ENCODE assay signal across 8 cellular contexts in the genomic region with DNA sequence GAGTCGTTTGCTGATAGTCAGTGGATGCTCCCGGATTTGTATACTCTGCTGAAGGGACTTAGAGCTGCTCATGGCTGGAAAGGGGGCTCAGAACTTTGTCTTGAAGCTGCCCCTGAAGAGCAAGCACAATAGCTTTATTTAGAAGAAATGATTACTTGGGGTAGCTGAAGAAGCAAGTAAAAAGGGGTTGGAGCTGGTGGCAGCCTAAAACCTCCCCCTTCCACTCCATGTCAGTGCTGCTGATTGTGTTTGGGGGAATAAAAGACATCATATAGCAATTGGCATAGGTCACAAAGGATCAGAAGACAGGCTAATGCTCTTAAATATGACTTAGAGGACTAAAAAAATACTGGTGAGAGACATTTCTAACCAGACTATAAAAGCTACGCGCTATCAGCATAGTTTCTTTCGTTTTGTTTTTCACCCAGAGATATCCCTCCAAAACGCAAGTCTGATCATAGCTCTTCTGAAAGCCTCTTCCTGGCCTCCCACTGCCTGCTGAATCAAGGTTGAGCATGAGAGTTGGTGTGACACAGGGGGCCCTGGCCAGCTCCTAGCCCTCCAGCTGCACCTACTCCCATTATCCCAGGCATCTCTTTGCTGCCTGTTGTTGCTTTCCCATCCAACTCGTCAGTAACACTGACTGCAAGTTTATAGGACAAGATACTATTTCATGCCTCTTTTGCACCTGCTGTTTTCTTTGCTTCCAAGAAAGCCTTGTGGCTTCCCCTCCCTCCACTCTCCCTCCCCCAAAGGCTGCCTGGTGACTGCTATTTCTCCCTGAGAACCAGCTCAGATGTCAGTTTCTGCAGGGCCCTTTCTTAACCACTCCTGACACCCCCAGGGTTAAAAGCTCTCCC. TPM values are rescaled to one million over a fixed set of nuclear protein-coding genes. Genes with fewer than 3 reads are reported as not detected.
DNase-seq lines count a peak whose midpoint lies in the region; ATAC-seq and TF ChIP-seq lines count a peak whose summit lies in the region.
"Had no signal": no experiment of that assay in that cellular context is flagged by ENCODE, and none has a peak within 500 bp of the region (broad histone marks: within the 10 kb centered on the region; RNA-seq: fewer than 3 reads in every experiment).

No MANE protein-coding gene starts in this region.

- H3K4me2 ChIP-seq in H9 (ENCODE audit: insufficient read depth, insufficient read length, low read length) (no peak overlapping the region), trophoblast cell (ENCODE audit: low read length) (no peak overlapping the region)

- H3K9me3 Mint-ChIP-seq in H9 = peaks cover 9 to 15% of the 10 kb centered on the region in 2 experiments; a peak in 4 of 5 replicates

- no peak overlapping the region for H2BK15ac ChIP-seq in H9 (ENCODE audit: low read depth, low read length)

- H3K36me3 Mint-ChIP-seq in H9 (ENCODE audit: insufficient read depth in 1 of 3, low read depth in 3 of 3) = peaks cover 7 to 14% (median 10%) of the 10 kb centered on the region in 3 experiments

- H3K79me1 ChIP-seq in H9 (ENCODE audit: insufficient read depth, low read depth, low read length, poor library complexity, severe bottlenecking) = no peaks in the 10 kb centered on the region
- no peaks in the 10 kb centered on the region for H3K79me1 ChIP-seq in trophoblast cell (ENCODE audit: low read length)

- H3K27ac Mint-ChIP-seq in H9 = peak overlapping the region; percentile 14 to 53 (median 14); a peak in 2 of 7 replicates

- H2BK120ac ChIP-seq in H9 (ENCODE audit: low read depth, low read length, poor library complexity, severe bottlenecking) = no peak overlapping the region
- H2BK120ac ChIP-seq in trophoblast cell (ENCODE audit: insufficient read depth, low read length, poor library complexity) = peak overlapping the region; percentile 1

- no peak overlapping the region for H3K4me3 ChIP-seq in trophoblast cell (ENCODE audit: low read depth, low read length)
- H3K4me3 ChIP-seq: tibial artery had no signal

- H2AK5ac ChIP-seq in H9 (ENCODE audit: insufficient read length, low read length) (no peak overlapping the region), trophoblast cell (ENCODE audit: low read length) (no peak overlapping the region)

- H2AFZ ChIP-seq in H9 (ENCODE audit: low read length) (no peak overlapping the region), trophoblast cell (ENCODE audit: insufficient read depth, low read length, poor library complexity) (no peak overlapping the region)

- no peak overlapping the region for H3K27ac ChIP-seq in H9 (ENCODE audit: insufficient read length, low read depth, low read length)
- H3K27ac ChIP-seq in trophoblast cell (ENCODE audit: low read depth, low read length) = no peak overlapping the region
- H3K27ac ChIP-seq: tibial artery had no signal

- DNase-seq in H9 (peak; percentile 31), NCI-H146 (lab: John Stamatoyannopoulos, UW) (peak; percentile 47), astrocyte of the hippocampus (ENCODE audit: low read depth, low spot score) (peak; percentile 20), trophoblast cell (no peak), RPMI8226 (no peak)
- DNase-seq: tibial artery had no signal

- H4K20me1 ChIP-seq in H9 (ENCODE audit: control insufficient read depth, insufficient read depth, insufficient read length) = no peaks in the 10 kb centered on the region

- no peak overlapping the region for H3K23ac ChIP-seq in H9 (ENCODE audit: insufficient read length, low read depth, low read length)
- no peak overlapping the region for H3K23ac ChIP-seq in trophoblast cell (ENCODE audit: low read length)

- H4K91ac ChIP-seq in H9 (ENCODE audit: insufficient read length, low read depth, low read length) = no peak overlapping the region
- no peak overlapping the region for H4K91ac ChIP-seq in trophoblast cell (ENCODE audit: low read depth, low read length)

- H3K9ac ChIP-seq in H9 (ENCODE audit: extremely low read depth, insufficient read length, low read length) = no peak overlapping the region
- H3K9ac ChIP-seq in trophoblast cell (ENCODE audit: low read length) = no peak overlapping the region

- H3K23me2 ChIP-seq in H9 (ENCODE audit: insufficient read length, low read depth, low read length, poor library complexity, severe bottlenecking) = no peaks in the 10 kb centered on the region

- H3K4ac ChIP-seq in H9 (ENCODE audit: low read depth, low read length) (no peak overlapping the region), trophoblast cell (ENCODE audit: low read depth, low read length) (no peak overlapping the region)

- H3K4me3 Mint-ChIP-seq in H9 = no peak overlapping the region

- WGBS in H9 (ENCODE audit: extremely low coverage, insufficient read length, low lambda C conversion rate) = no CpG with 5 or more reads among the region's 7 CpGs
- WGBS in trophoblast cell (ENCODE audit: extremely low coverage, insufficient coverage, insufficient read length) = no CpG with 5 or more reads among the region's 7 CpGs

- no peak overlapping the region for H3K14ac ChIP-seq in H9 (ENCODE audit: insufficient read depth, low read length)
- H3K14ac ChIP-seq in trophoblast cell (ENCODE audit: low read length) = no peak overlapping the region

- ATAC-seq in GM21825 (IDR thresholded peaks at IDR 0.05; ENCODE audit: unreplicated experiment) (no peak), GM21619 (IDR thresholded peaks at IDR 0.05; ENCODE audit: unreplicated experiment) (no peak)

- no peak overlapping the region for H2BK20ac ChIP-seq in H9 (ENCODE audit: low read depth, low read length, poor library complexity, severe bottlenecking)

- H3K4me1 ChIP-seq in H9 (ENCODE audit: insufficient read depth, low read length) (peaks cover 2% of the 10 kb centered on the region; the same call in 1 of the 2 replicates), trophoblast cell (ENCODE audit: control insufficient read depth in 1 of 2, insufficient read depth in 2 of 2, low read length in 2 of 2) (peaks cover 4% of the 10 kb centered on the region in 2 experiments)
- H3K4me1 ChIP-seq: tibial artery had no signal

- H2BK5ac ChIP-seq in H9 (ENCODE audit: insufficient read length, low read length) (no peak overlapping the region), trophoblast cell (ENCODE audit: low read depth, low read length, poor library complexity) (no peak overlapping the region)

- no peaks in the 10 kb centered on the region for H3K79me2 ChIP-seq in H9 (ENCODE audit: insufficient read depth, low read length)
- no peaks in the 10 kb centered on the region for H3K79me2 ChIP-seq in trophoblast cell (ENCODE audit: control insufficient read depth, insufficient read depth, low read length, poor library complexity)

- H4K8ac ChIP-seq in H9 (replicated peaks; ENCODE audit: insufficient read length, low read depth, low read length) (no peak overlapping the region), trophoblast cell (ENCODE audit: low read depth, low read length) (no peak overlapping the region)

- H4K12ac ChIP-seq in trophoblast cell (ENCODE audit: low read depth, low read length) = no peak overlapping the region

- H3K36me3 ChIP-seq in trophoblast cell (ENCODE audit: control insufficient read depth in 1 of 2, insufficient read depth in 2 of 2, low read length in 2 of 2) = no peaks in the 10 kb centered on the region
- H3K36me3 ChIP-seq: tibial artery had no signal

- H3K4me1 Mint-ChIP-seq in H9 = peaks cover 35 to 38% of the 10 kb centered on the region in 2 experiments

- H4K5ac ChIP-seq in H9 (ENCODE audit: insufficient read length, low read depth, low read length) = no peak overlapping the region

- H3K9me3 ChIP-seq in H9 (ENCODE audit: control insufficient read depth, low read depth, low read length) = no peaks in the 10 kb centered on the region
- no peaks in the 10 kb centered on the region for H3K9me3 ChIP-seq in trophoblast cell (ENCODE audit: insufficient read depth, low read depth, low read length)
- H3K9me3 ChIP-seq: tibial artery had no signal

- no peak overlapping the region for H3K56ac ChIP-seq in H9 (ENCODE audit: insufficient read length, low read depth, low read length)

- H2BK12ac ChIP-seq in H9 (ENCODE audit: insufficient read length, low read depth, low read length) = no peak overlapping the region
- no peak overlapping the region for H2BK12ac ChIP-seq in trophoblast cell (ENCODE audit: low read length)

- H3K18ac ChIP-seq in H9 (ENCODE audit: insufficient read length, low read depth, low read length) (no peak overlapping the region), trophoblast cell (ENCODE audit: low read length) (no peak overlapping the region)

- H3K27me3 ChIP-seq in H9 (ENCODE audit: insufficient read depth, low read length) (no peaks in the 10 kb centered on the region), trophoblast cell (ENCODE audit: insufficient read depth, low read length) (no peaks in the 10 kb centered on the region)
- H3K27me3 ChIP-seq: tibial artery had no signal

- H3T11ph ChIP-seq in H9 (ENCODE audit: low read length) = no peak overlapping the region

- H3K27me3 Mint-ChIP-seq in H9 (ENCODE audit: low read depth) = no peaks in the 10 kb centered on the region; the same call in 1 of the 2 replicates

- no peak for TF ChIP-seq CTCF in H9 (conservative IDR thresholded peaks at IDR 0.05)

RNA-seq across cellular contexts. Expression of a gene that starts 33.9 kb away (rescaled TPM):
- total RNA-seq in H9 (2021) = 7.8 and 8.2 TPM in 2 replicates
- 261 and 288 TPM in 2 replicates for polyA plus RNA-seq in trophoblast cell (2013)

Comparison
In these comparisons a context has a peak if more than half of its experiments do, and no peak if none do; other contexts are left out.
1. DNase-seq: peak in H9 (single experiment), NCI-H146 (single experiment) and astrocyte of the hippocampus (single experiment); none in trophoblast cell (0 of 2) and RPMI8226 (single experiment).